21 cellular contexts compared by ENCODE assay signal in genomic region chrY:8562456-8563090, GRCh38.
"Had no signal": no experiment of that assay in that cellular context is flagged by ENCODE, and none has a peak within 500 bp of the region (broad histone marks: within the 10 kb centered on the region; RNA-seq: fewer than 3 reads in every experiment).

No MANE protein-coding gene starts in this region.

- H3K27ac ChIP-seq: HL-60, KMS-11 had no signal

- H3K4me3 Mint-ChIP-seq: IgD-negative memory B cell, T-cell had no signal

- H3K4me1 Mint-ChIP-seq: IgD-negative memory B cell, T-cell had no signal

- H3K9me3 Mint-ChIP-seq: IgD-negative memory B cell, T-cell had no signal

- H3K4me2 ChIP-seq: KMS-11, SK-N-SH had no signal

- DNase-seq: Kasumi-1, MM.1S, NCI-H1092 treated with DMSO at 0.1 percent for 48 hours, NCI-H1436, NCI-H187, NCI-H2029, NCI-H2081 treated with DMSO at 0.1 percent for 48 hours, NCI-H2227 treated with DMSO at 0.1 percent for 48 hours, NCI-H524, NCI-H526 treated with DMSO at 0.1 percent for 48 hours, NCI-H748 treated with DMSO at 0.1 percent for 48 hours, Right ventricle myocardium superior, RPMI8226, SIG-M5, SK-N-SH, SW 1271, T-cell had no signal

- H3K4me3 ChIP-seq: K562 had no signal

- H3K27me3 Mint-ChIP-seq: IgD-negative memory B cell had no signal

- H3K36me3 Mint-ChIP-seq: IgD-negative memory B cell, T-cell had no signal

- H3K9me3 ChIP-seq: SK-N-SH had no signal

- ATAC-seq: K562, T-cell had no signal

- H3K27ac Mint-ChIP-seq: IgD-negative memory B cell, T-cell had no signal

- H3K9me2 ChIP-seq: SK-N-SH had no signal
